Comparison of ENCODE assay signal across 1 cellular context in genomic region chr22:29837780-29838598, GRCh38.
A peak's percentile ranks its signal among the peaks of the same experiment; 100 is the strongest.
TF ChIP-seq lines count a peak whose summit lies in the region.

A gene with protein sequence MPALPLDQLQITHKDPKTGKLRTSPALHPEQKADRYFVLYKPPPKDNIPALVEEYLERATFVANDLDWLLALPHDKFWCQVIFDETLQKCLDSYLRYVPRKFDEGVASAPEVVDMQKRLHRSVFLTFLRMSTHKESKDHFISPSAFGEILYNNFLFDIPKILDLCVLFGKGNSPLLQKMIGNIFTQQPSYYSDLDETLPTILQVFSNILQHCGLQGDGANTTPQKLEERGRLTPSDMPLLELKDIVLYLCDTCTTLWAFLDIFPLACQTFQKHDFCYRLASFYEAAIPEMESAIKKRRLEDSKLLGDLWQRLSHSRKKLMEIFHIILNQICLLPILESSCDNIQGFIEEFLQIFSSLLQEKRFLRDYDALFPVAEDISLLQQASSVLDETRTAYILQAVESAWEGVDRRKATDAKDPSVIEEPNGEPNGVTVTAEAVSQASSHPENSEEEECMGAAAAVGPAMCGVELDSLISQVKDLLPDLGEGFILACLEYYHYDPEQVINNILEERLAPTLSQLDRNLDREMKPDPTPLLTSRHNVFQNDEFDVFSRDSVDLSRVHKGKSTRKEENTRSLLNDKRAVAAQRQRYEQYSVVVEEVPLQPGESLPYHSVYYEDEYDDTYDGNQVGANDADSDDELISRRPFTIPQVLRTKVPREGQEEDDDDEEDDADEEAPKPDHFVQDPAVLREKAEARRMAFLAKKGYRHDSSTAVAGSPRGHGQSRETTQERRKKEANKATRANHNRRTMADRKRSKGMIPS (minus strand): TSS chr22:29838274. CDS start chr22:29832325, 5,949 bp downstream.

TF ChIP-seq in K562, 482 proteins besides CTCF, POLR2A, EP300 and RAD21 (continued from another document and continues in another):
- TF ChIP-seq DLX4 (CRISPR knock-in tag; IDR thresholded peaks at IDR 0.05) (no peak), XRCC5 (IDR thresholded peaks at IDR 0.05; ENCODE audit: low read depth, low read length) (no peak), TCF7 (IDR thresholded peaks at IDR 0.05; ENCODE audit: borderline replicate concordance) (no peak), E4F1 (CRISPR knock-in tag; IDR thresholded peaks at IDR 0.05; ENCODE audit: borderline replicate concordance) (no peak), OTX1 (CRISPR knock-in tag; IDR thresholded peaks at IDR 0.05) (no peak), ZNF146 (CRISPR knock-in tag; IDR thresholded peaks at IDR 0.05; ENCODE audit: unreplicated experiment) (no peak), CAMTA2 (CRISPR knock-in tag; conservative IDR thresholded peaks at IDR 0.05) (no peak), ZEB2 (IDR thresholded peaks at IDR 0.05) (no peak), ZNF316 (IDR thresholded peaks at IDR 0.05) (peak; percentile 94), NUFIP1 (IDR thresholded peaks at IDR 0.05; ENCODE audit: partially characterized antibody) (no peak), SIN3A (IDR thresholded peaks at IDR 0.05; ENCODE audit: borderline replicate concordance in 2 of 2, control insufficient read depth in 1 of 2, low read depth in 2 of 2, low read length in 2 of 2) (no peak; a peak in 1 of 4 replicates), ETS1 (conservative IDR thresholded peaks at IDR 0.05; ENCODE audit: control insufficient read depth, low read depth, low read length) (peak; percentile 90), PHF20 (IDR thresholded peaks at IDR 0.05; ENCODE audit: partially characterized antibody) (peak; percentile 89), ELF1 (tag; IDR thresholded peaks at IDR 0.05) (peak; percentile 93), TRIM28 (IDR thresholded peaks at IDR 0.05) (peak; percentile 89), NR2C2 (CRISPR knock-in tag; IDR thresholded peaks at IDR 0.05) (peak; percentile 89), NR2C2 (tag; IDR thresholded peaks at IDR 0.05) (peak; percentile 98), ADNP (tag; IDR thresholded peaks at IDR 0.05) (no peak), DNMT1 (IDR thresholded peaks at IDR 0.05) (no peak), NFIC (IDR thresholded peaks at IDR 0.05) (peak; percentile 15; the same call in 1 of the 2 replicates), PHF21A (IDR thresholded peaks at IDR 0.05; ENCODE audit: borderline replicate concordance, low read depth) (no peak), PTBP1 (IDR thresholded peaks at IDR 0.05; ENCODE audit: low read depth, low read length) (no peak), ARID3A (IDR thresholded peaks at IDR 0.05; ENCODE audit: borderline replicate concordance, low read depth, low read length) (no peak), BRF2 (IDR thresholded peaks at IDR 0.05; ENCODE audit: borderline replicate concordance, insufficient read depth, insufficient read length) (no peak), ZBTB5 (IDR thresholded peaks at IDR 0.05) (peak; percentile 96), CCAR2 (IDR thresholded peaks at IDR 0.05; ENCODE audit: low read depth, low read length) (no peak), SFPQ (IDR thresholded peaks at IDR 0.05; ENCODE audit: low read depth, low read length) (no peak), ZNF551 (CRISPR knock-in tag; IDR thresholded peaks at IDR 0.05) (no peak), GABPB1 (CRISPR knock-in tag; IDR thresholded peaks at IDR 0.05) (peak; percentile 86), ZNF79 (CRISPR knock-in tag; IDR thresholded peaks at IDR 0.05; ENCODE audit: low read depth) (no peak), ZFP36 (IDR thresholded peaks at IDR 0.05; ENCODE audit: low read depth, low read length, partially characterized antibody) (no peak), CHD4 (IDR thresholded peaks at IDR 0.05; ENCODE audit: insufficient read depth, insufficient replicate concordance, low read depth, low read length, poor library complexity, severe bottlenecking) (no peak), IRF2 (CRISPR knock-in tag; IDR thresholded peaks at IDR 0.05) (no peak), KLF10 (CRISPR knock-in tag; IDR thresholded peaks at IDR 0.05) (no peak), BDP1 (IDR thresholded peaks at IDR 0.05; ENCODE audit: insufficient read depth, insufficient read length) (no peak), KLF6 (CRISPR knock-in tag; IDR thresholded peaks at IDR 0.05; ENCODE audit: borderline replicate concordance) (no peak), NFE2L1 (tag; IDR thresholded peaks at IDR 0.05; ENCODE audit: borderline replicate concordance, low read depth) (no peak), XRCC4 (IDR thresholded peaks at IDR 0.05; ENCODE audit: extremely low read depth, insufficient read depth, insufficient read length) (no peak), ZNF224 (CRISPR knock-in tag; IDR thresholded peaks at IDR 0.05) (no peak), ZNF583 (CRISPR knock-in tag; IDR thresholded peaks at IDR 0.05) (no peak), NRF1 (conservative IDR thresholded peaks at IDR 0.05 in 1 of 2, IDR thresholded peaks at IDR 0.05 in 1 of 2) (peak; percentile 68 to 75), CBFB (CRISPR knock-in tag; IDR thresholded peaks at IDR 0.05) (no peak), RUNX1 (IDR thresholded peaks at IDR 0.05; ENCODE audit: low read depth) (no peak), XRCC3 (IDR thresholded peaks at IDR 0.05) (no peak), ZNF134 (CRISPR knock-in tag; conservative IDR thresholded peaks at IDR 0.05) (no peak), SNRNP70 (optimal IDR thresholded peaks at IDR 0.05; ENCODE audit: low read depth, low read length) (no peak), TFAM (CRISPR knock-in tag; conservative IDR thresholded peaks at IDR 0.05) (no peak)
- TF ChIP-seq, protein P1, sequence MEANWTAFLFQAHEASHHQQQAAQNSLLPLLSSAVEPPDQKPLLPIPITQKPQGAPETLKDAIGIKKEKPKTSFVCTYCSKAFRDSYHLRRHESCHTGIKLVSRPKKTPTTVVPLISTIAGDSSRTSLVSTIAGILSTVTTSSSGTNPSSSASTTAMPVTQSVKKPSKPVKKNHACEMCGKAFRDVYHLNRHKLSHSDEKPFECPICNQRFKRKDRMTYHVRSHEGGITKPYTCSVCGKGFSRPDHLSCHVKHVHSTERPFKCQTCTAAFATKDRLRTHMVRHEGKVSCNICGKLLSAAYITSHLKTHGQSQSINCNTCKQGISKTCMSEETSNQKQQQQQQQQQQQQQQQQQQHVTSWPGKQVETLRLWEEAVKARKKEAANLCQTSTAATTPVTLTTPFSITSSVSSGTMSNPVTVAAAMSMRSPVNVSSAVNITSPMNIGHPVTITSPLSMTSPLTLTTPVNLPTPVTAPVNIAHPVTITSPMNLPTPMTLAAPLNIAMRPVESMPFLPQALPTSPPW (CRISPR knock-in tag; IDR thresholded peaks at IDR 0.05): no peak
- TF ChIP-seq, protein P2, sequence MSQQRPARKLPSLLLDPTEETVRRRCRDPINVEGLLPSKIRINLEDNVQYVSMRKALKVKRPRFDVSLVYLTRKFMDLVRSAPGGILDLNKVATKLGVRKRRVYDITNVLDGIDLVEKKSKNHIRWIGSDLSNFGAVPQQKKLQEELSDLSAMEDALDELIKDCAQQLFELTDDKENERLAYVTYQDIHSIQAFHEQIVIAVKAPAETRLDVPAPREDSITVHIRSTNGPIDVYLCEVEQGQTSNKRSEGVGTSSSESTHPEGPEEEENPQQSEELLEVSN (IDR thresholded peaks at IDR 0.05; ENCODE audit: borderline replicate concordance in 1 of 2, extremely low read depth in 1 of 2, insufficient read depth in 1 of 2, insufficient read length in 1 of 2, low read depth in 1 of 2, low read length in 1 of 2, poor library complexity in 1 of 2, severe bottlenecking in 1 of 2): peak in 1 of 2 experiments; percentile 30
- TF ChIP-seq, protein P3, sequence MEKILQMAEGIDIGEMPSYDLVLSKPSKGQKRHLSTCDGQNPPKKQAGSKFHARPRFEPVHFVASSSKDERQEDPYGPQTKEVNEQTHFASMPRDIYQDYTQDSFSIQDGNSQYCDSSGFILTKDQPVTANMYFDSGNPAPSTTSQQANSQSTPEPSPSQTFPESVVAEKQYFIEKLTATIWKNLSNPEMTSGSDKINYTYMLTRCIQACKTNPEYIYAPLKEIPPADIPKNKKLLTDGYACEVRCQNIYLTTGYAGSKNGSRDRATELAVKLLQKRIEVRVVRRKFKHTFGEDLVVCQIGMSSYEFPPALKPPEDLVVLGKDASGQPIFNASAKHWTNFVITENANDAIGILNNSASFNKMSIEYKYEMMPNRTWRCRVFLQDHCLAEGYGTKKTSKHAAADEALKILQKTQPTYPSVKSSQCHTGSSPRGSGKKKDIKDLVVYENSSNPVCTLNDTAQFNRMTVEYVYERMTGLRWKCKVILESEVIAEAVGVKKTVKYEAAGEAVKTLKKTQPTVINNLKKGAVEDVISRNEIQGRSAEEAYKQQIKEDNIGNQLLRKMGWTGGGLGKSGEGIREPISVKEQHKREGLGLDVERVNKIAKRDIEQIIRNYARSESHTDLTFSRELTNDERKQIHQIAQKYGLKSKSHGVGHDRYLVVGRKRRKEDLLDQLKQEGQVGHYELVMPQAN (IDR thresholded peaks at IDR 0.05; ENCODE audit: borderline replicate concordance): peak; percentile 78; the same call in 1 of the 2 replicates
